Comparison of ENCODE assay signal across 27 cellular contexts in the genomic region with DNA sequence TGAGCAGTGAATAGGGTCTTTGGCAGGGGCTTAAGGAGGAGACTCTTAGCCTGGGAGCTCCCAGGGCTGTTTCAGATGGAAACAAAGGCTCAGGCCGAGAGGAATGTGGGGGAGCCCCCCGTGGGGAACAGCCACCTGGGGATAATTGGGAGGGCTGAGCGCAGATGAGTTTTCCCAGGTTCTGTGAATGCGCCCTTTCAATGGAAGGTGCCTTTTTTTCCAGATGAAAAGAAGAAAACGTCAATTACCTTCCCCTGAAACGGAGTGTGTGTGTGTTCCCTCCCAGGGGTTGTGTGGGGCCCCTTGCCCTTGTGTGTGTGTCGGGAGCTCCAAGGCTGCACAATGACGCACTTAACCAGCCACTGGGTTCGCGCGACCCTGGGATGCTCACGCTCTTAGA. TPM values are rescaled to one million over a fixed set of nuclear protein-coding genes. Genes with fewer than 3 reads are reported as not detected.
DNase-seq lines count a peak whose midpoint lies in the region; TF ChIP-seq lines count a peak whose summit lies in the region.
"Had no signal": no experiment of that assay in that cellular context is flagged by ENCODE, and none has a peak within 500 bp of the region (broad histone marks: within the 10 kb centered on the region; RNA-seq: fewer than 3 reads in every experiment).

No MANE protein-coding gene starts in this region.

- H3K4me2 ChIP-seq in mesenchymal stem cell (ENCODE audit: low read length, poor library complexity, severe bottlenecking): no peak overlapping the region

- no peak overlapping the region for H2AFZ ChIP-seq in mesenchymal stem cell (ENCODE audit: low read depth, low read length)

- H3K36me3 ChIP-seq in breast epithelium: no peaks in the 10 kb centered on the region
- H3K36me3 ChIP-seq in mesenchymal stem cell (ENCODE audit: control insufficient read depth in 1 of 2, insufficient read depth in 2 of 2, low read depth in 1 of 2, low read length in 2 of 2): peaks cover 0 to 66% of the 10 kb centered on the region in 2 experiments
- H3K36me3 ChIP-seq in tibial nerve: peaks cover 0 to 4% (median 0%) of the 10 kb centered on the region in 3 donors
- H3K36me3 ChIP-seq: esophagus squamous epithelium, gastrocnemius medialis, upper lobe of right lung had no signal

- H3K79me1 ChIP-seq in mesenchymal stem cell (replicated peaks; ENCODE audit: low read length, poor library complexity, severe bottlenecking): no peaks in the 10 kb centered on the region

- no peaks in the 10 kb centered on the region for H3K4me1 Mint-ChIP-seq in MCF 10A (ENCODE audit: insufficient read depth, unreplicated experiment)
- peaks cover 31% of the 10 kb centered on the region for H3K4me1 Mint-ChIP-seq in chondrocyte (ENCODE audit: low read depth)
- H3K4me1 Mint-ChIP-seq: CD4-positive, alpha-beta memory T cell had no signal

- H4K8ac ChIP-seq in mesenchymal stem cell (ENCODE audit: low read length): no peak overlapping the region

- H2BK12ac ChIP-seq in mesenchymal stem cell (ENCODE audit: low read length in 2 of 2): no peak overlapping the region

- POLR2A ChIA-PET in MCF 10A (lab: Yijun Ruan, JAX): no interaction called here

- peaks cover 0 to 5% of the 10 kb centered on the region in 2 donors for H3K27me3 ChIP-seq in breast epithelium
- no peaks in the 10 kb centered on the region for H3K27me3 ChIP-seq in mesenchymal stem cell (ENCODE audit: control insufficient read depth in 1 of 2, insufficient read depth in 1 of 2, low read length in 2 of 2)
- H3K27me3 ChIP-seq in tibial nerve: no peaks in the 10 kb centered on the region
- H3K27me3 ChIP-seq: gastrocnemius medialis, SJCRH30 had no signal

- no peak for DNase-seq in breast epithelium (ENCODE audit: low spot score in 2 of 2)
- no peak for DNase-seq in MCF 10A (ENCODE audit: unreplicated experiment)
- DNase-seq in chondrocyte (ENCODE audit: low spot score): peak; percentile 41
- DNase-seq in mesenchymal stem cell: no peak
- DNase-seq in retina: peak; percentile 52
- no peak for DNase-seq in SHP77 (lab: John Stamatoyannopoulos, UW)
- no peak for DNase-seq in tibial nerve (ENCODE audit: low spot score in 2 of 2)
- no peak for DNase-seq in D341Med (ENCODE audit: low spot score)
- DNase-seq: 8988T; activated CD4-positive, alpha-beta T cell treated with anti-CD3 and anti-CD28 coated beads for 1 hour; activated CD8-positive, alpha-beta memory T cell treated with anti-CD3 and anti-CD28 coated beads for 24 hours; activated gamma-delta T cell treated with Interleukin-2 at 50 U/mL for 16 hours; activated naive CD8-positive, alpha-beta T cell treated with anti-CD3 and anti-CD28 coated beads, Interleukin-2, amount 50 U/mL, for 24 hours; activated T-cell treated with anti-CD3 and anti-CD28 coated beads, Interleukin-2, amount 50 U/mL, for 1 hour; CD4-positive, alpha-beta memory T cell; DMS153; esophagus squamous epithelium; gastrocnemius medialis; hippocampal formation; islet precursor cell; KBM-7; NCI-H1436; SJCRH30; stimulated activated CD4-positive, alpha-beta T cell treated with anti-CD3 and anti-CD28 coated beads, Interleukin-12 subunit alpha, Interleukin-12 subunit beta, amount 100 ng/mL, for 4 hours; T-helper 1 cell; upper lobe of right lung had no signal

- H3K4me3 Mint-ChIP-seq in MCF 10A (ENCODE audit: unreplicated experiment) (no peak overlapping the region), chondrocyte (ENCODE audit: unreplicated experiment) (no peak overlapping the region)
- H3K4me3 Mint-ChIP-seq: activated naive CD8-positive, alpha-beta T cell treated with anti-CD3 and anti-CD28 coated beads, Interleukin-2, amount 50 U/mL, for 24 hours; CD4-positive, alpha-beta memory T cell had no signal

- no peak overlapping the region for H3K4ac ChIP-seq in mesenchymal stem cell (ENCODE audit: low read depth in 1 of 2, low read length in 2 of 2)

- no peak overlapping the region for H3K18ac ChIP-seq in mesenchymal stem cell (ENCODE audit: low read depth in 1 of 2, low read length in 2 of 2)

- no peak overlapping the region for H2BK15ac ChIP-seq in mesenchymal stem cell (ENCODE audit: low read depth, poor library complexity, severe bottlenecking)

- no peak overlapping the region for H2BK5ac ChIP-seq in mesenchymal stem cell (ENCODE audit: low read depth, low read length, poor library complexity, severe bottlenecking)

- intact Hi-C loops in breast epithelium (cut with DNase I; ENCODE audit: low total_unique reads): no loop called here
- intact Hi-C loops in MCF 10A (cut with micrococcal nuclease): no loop called here

- 74% methylated on average over 12 of the region's 12 CpGs for WGBS in mesenchymal stem cell
- WGBS in tibial nerve, 2 donors: 72 to 80% methylated on average over 12 of the region's 12 CpGs

- H3K27ac Mint-ChIP-seq in MCF 10A (ENCODE audit: low read depth, unreplicated experiment) (no peak overlapping the region), chondrocyte (ENCODE audit: unreplicated experiment) (no peak overlapping the region)
- H3K27ac Mint-ChIP-seq: activated naive CD8-positive, alpha-beta T cell treated with anti-CD3 and anti-CD28 coated beads, Interleukin-2, amount 50 U/mL, for 24 hours; CD4-positive, alpha-beta memory T cell had no signal

- no TSS peak for BruUV-seq in MCF 10A (replicated peaks; lab: Mats Ljungman, UMichigan)

- H2AK5ac ChIP-seq in mesenchymal stem cell (ENCODE audit: low read length, severe bottlenecking): no peak overlapping the region

- H3K27ac ChIP-seq in breast epithelium (peak overlapping the region; percentile 26 to 68), mesenchymal stem cell (ENCODE audit: low read length, poor library complexity, severe bottlenecking) (no peak overlapping the region), tibial nerve (no peak overlapping the region)
- H3K27ac ChIP-seq: gastrocnemius medialis, SJCRH30, upper lobe of right lung had no signal

- no peak overlapping the region for H3K14ac ChIP-seq in mesenchymal stem cell (ENCODE audit: low read length in 2 of 2)

- TF ChIP-seq CTCF in breast epithelium (IDR thresholded peaks at IDR 0.05) (no peak), MCF 10A (IDR thresholded peaks at IDR 0.05; ENCODE audit: unreplicated experiment) (no peak), chondrocyte (IDR thresholded peaks at IDR 0.05) (no peak), tibial nerve (IDR thresholded peaks at IDR 0.05) (no peak)

- H3K36me3 Mint-ChIP-seq in MCF 10A (ENCODE audit: insufficient read depth, unreplicated experiment) (no peaks in the 10 kb centered on the region), chondrocyte (ENCODE audit: low read depth) (no peaks in the 10 kb centered on the region)
- H3K36me3 Mint-ChIP-seq: CD4-positive, alpha-beta memory T cell had no signal

- no peak overlapping the region for H3K9ac ChIP-seq in mesenchymal stem cell (ENCODE audit: low read length)

- peak overlapping the region; percentile 29 for H2BK120ac ChIP-seq in mesenchymal stem cell (ENCODE audit: low read depth, low read length)

- H3K4me1 ChIP-seq in breast epithelium: peaks cover 0 to 4% of the 10 kb centered on the region in 2 donors
- H3K4me1 ChIP-seq in mesenchymal stem cell (ENCODE audit: control insufficient read depth, insufficient read depth, low read depth, low read length): peaks cover 4% of the 10 kb centered on the region
- H3K4me1 ChIP-seq in tibial nerve: peaks cover 0 to 13% (median 0%) of the 10 kb centered on the region in 4 donors
- H3K4me1 ChIP-seq: gastrocnemius medialis, SJCRH30, upper lobe of right lung had no signal

- no peak overlapping the region for H3K23ac ChIP-seq in mesenchymal stem cell (ENCODE audit: low read length in 2 of 2)

- H3K9me3 Mint-ChIP-seq in MCF 10A (ENCODE audit: unreplicated experiment) (no peaks in the 10 kb centered on the region), chondrocyte (ENCODE audit: low read depth) (no peaks in the 10 kb centered on the region)
- H3K9me3 Mint-ChIP-seq: activated naive CD8-positive, alpha-beta T cell treated with anti-CD3 and anti-CD28 coated beads, Interleukin-2, amount 50 U/mL, for 24 hours; CD4-positive, alpha-beta memory T cell had no signal

- H4K91ac ChIP-seq in mesenchymal stem cell (ENCODE audit: low read length): no peak overlapping the region

- TF ChIP-seq EP300 in tibial nerve (IDR thresholded peaks at IDR 0.05): no peak

- H3K27me3 Mint-ChIP-seq in MCF 10A (ENCODE audit: insufficient read depth, unreplicated experiment) (peaks cover 17% of the 10 kb centered on the region), chondrocyte (ENCODE audit: low read depth) (no peaks in the 10 kb centered on the region)
- H3K27me3 Mint-ChIP-seq: activated naive CD8-positive, alpha-beta T cell treated with anti-CD3 and anti-CD28 coated beads, Interleukin-2, amount 50 U/mL, for 24 hours had no signal

- H3K4me3 ChIP-seq in breast epithelium: no peak overlapping the region
- no peak overlapping the region for H3K4me3 ChIP-seq in mesenchymal stem cell (ENCODE audit: insufficient read depth in 1 of 2, low read depth in 1 of 2, low read length in 2 of 2)
- no peak overlapping the region for H3K4me3 ChIP-seq in tibial nerve
- H3K4me3 ChIP-seq: esophagus squamous epithelium, gastrocnemius medialis, lung, SJCRH30, upper lobe of right lung had no signal

- TF ChIP-seq POLR2A in breast epithelium (IDR thresholded peaks at IDR 0.05) (no peak), tibial nerve (IDR thresholded peaks at IDR 0.05) (no peak)

- H3K9me3 ChIP-seq in breast epithelium (no peaks in the 10 kb centered on the region), mesenchymal stem cell (ENCODE audit: control insufficient read depth, low read length) (no peaks in the 10 kb centered on the region), tibial nerve (no peaks in the 10 kb centered on the region)
- H3K9me3 ChIP-seq: esophagus squamous epithelium, gastrocnemius medialis, SJCRH30, upper lobe of right lung had no signal

- CTCF ChIA-PET in MCF 10A (lab: Yijun Ruan, JAX): interaction anchor here (0.7 kb wide), 1 partner anchor 187 kb away, joined by 5 read pairs; no protein-coding TSS in a partner anchor

RNA-seq across cellular contexts. Expression of a gene that starts 14.4 kb away (rescaled TPM):
- total RNA-seq in breast epithelium: 10 to 100 TPM; 45.2 to 68.8 (median 49.8) TPM
- total RNA-seq in MCF 10A (2022): not detected in 2 replicates
- total RNA-seq in chondrocyte: not detected in 3 replicates
- 0.12 TPM for polyA plus RNA-seq in mesenchymal stem cell (2013, experiment 1 of 2)
- polyA plus RNA-seq in mesenchymal stem cell (2013, experiment 2 of 2): 0.01 TPM
- total RNA-seq in tibial nerve: 100 to 1,000 TPM; 101 to 177 (median 167) TPM
- total RNA-seq: CD4-positive, alpha-beta memory T cell had no signal
- polyA plus RNA-seq: CD4-positive, alpha-beta memory T cell had no signal

Comparison
In these comparisons a context has a peak if more than half of its experiments do, and no peak if none do; other contexts are left out.
1. RNA of a gene that starts 14.4 kb away (total RNA-seq): 101 to 177 TPM in tibial nerve and 45.2 to 68.8 TPM in breast epithelium; not detected in MCF 10A and not detected in chondrocyte; every median in the first group is over 10 times any median in the second.
2. DNase-seq: peak in chondrocyte (single experiment) and retina (single experiment); none in breast epithelium (0 of 2), MCF 10A (single experiment), mesenchymal stem cell (single experiment), SHP77 (0 of 2), tibial nerve (0 of 2) and D341Med (single experiment).
3. H3K27ac ChIP-seq: peak in breast epithelium (2 of 2); none in mesenchymal stem cell (single experiment) and tibial nerve (0 of 4).